ENCODE assay signal across 8 cellular contexts in the genomic region with DNA sequence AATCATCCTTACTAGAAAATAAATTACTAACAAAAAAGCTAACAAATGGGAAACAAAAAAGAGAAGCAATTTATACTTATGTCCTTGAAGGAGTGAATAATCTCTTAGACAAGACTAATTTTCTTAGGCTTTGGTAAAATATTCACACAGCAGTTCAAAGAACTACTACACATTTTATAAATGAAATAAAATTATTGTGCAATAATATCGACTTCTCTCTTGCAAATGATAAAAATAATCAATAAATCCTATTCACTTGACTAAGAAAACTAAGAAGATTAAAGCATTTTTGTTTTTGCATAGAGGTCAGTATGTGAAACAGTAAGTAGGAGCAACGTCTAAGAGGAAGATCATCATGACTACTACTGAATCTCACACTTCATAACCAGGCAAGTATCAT.
"Had no signal": no experiment of that assay in that cellular context is flagged by ENCODE, and none has a peak within 500 bp of the region (broad histone marks: within the 10 kb centered on the region; RNA-seq: fewer than 3 reads in every experiment).

No MANE protein-coding gene starts in this region.

- H3K4me3 ChIP-seq: GM12878 had no signal

- FAIRE-seq: G401.6, GM12878, GM12891, GM12892, GM18507, GM19239 had no signal

- ATAC-seq: GM12878 had no signal

- DNase-seq: GDM1, GF-D8 had no signal
